1 cellular context compared by ENCODE assay signal in the genomic region with DNA sequence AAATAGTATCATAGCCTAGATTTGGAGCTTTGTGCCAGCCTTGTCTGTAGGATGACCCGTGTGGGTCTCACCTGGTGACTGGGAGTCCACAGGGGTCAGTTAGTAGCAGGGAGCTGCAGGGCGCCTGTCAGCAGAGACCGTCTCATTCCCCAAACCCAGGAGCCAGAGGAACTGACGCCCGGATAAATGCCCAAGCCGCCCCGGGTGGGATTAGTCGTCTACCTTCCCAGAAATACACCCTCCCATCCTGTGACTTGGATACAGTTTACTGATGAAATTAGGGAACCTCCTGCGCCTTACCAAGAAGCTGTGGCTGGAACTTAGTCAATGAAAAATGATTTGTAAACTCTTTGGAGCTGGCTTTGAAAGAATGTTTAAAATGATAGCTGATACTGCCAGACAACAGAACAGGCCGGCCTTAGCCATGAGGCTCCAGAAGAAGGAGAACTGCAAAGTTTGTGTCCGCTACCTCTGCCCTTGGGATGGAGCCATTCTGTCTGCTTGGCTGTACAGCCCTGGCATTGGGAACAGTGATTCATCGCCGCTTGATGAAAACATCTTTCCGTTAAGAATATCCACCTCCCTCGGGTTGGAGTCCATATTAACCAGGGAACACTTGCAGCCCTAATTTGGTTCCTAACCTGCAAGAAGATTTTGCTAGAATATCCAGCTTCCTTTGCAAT.
TF ChIP-seq lines count a peak whose summit lies in the region.

No MANE protein-coding gene starts in this region.

TF ChIP-seq in GM23338, 12 proteins besides CTCF, POLR2A, EP300 and RAD21:
- TF ChIP-seq, protein P1, sequence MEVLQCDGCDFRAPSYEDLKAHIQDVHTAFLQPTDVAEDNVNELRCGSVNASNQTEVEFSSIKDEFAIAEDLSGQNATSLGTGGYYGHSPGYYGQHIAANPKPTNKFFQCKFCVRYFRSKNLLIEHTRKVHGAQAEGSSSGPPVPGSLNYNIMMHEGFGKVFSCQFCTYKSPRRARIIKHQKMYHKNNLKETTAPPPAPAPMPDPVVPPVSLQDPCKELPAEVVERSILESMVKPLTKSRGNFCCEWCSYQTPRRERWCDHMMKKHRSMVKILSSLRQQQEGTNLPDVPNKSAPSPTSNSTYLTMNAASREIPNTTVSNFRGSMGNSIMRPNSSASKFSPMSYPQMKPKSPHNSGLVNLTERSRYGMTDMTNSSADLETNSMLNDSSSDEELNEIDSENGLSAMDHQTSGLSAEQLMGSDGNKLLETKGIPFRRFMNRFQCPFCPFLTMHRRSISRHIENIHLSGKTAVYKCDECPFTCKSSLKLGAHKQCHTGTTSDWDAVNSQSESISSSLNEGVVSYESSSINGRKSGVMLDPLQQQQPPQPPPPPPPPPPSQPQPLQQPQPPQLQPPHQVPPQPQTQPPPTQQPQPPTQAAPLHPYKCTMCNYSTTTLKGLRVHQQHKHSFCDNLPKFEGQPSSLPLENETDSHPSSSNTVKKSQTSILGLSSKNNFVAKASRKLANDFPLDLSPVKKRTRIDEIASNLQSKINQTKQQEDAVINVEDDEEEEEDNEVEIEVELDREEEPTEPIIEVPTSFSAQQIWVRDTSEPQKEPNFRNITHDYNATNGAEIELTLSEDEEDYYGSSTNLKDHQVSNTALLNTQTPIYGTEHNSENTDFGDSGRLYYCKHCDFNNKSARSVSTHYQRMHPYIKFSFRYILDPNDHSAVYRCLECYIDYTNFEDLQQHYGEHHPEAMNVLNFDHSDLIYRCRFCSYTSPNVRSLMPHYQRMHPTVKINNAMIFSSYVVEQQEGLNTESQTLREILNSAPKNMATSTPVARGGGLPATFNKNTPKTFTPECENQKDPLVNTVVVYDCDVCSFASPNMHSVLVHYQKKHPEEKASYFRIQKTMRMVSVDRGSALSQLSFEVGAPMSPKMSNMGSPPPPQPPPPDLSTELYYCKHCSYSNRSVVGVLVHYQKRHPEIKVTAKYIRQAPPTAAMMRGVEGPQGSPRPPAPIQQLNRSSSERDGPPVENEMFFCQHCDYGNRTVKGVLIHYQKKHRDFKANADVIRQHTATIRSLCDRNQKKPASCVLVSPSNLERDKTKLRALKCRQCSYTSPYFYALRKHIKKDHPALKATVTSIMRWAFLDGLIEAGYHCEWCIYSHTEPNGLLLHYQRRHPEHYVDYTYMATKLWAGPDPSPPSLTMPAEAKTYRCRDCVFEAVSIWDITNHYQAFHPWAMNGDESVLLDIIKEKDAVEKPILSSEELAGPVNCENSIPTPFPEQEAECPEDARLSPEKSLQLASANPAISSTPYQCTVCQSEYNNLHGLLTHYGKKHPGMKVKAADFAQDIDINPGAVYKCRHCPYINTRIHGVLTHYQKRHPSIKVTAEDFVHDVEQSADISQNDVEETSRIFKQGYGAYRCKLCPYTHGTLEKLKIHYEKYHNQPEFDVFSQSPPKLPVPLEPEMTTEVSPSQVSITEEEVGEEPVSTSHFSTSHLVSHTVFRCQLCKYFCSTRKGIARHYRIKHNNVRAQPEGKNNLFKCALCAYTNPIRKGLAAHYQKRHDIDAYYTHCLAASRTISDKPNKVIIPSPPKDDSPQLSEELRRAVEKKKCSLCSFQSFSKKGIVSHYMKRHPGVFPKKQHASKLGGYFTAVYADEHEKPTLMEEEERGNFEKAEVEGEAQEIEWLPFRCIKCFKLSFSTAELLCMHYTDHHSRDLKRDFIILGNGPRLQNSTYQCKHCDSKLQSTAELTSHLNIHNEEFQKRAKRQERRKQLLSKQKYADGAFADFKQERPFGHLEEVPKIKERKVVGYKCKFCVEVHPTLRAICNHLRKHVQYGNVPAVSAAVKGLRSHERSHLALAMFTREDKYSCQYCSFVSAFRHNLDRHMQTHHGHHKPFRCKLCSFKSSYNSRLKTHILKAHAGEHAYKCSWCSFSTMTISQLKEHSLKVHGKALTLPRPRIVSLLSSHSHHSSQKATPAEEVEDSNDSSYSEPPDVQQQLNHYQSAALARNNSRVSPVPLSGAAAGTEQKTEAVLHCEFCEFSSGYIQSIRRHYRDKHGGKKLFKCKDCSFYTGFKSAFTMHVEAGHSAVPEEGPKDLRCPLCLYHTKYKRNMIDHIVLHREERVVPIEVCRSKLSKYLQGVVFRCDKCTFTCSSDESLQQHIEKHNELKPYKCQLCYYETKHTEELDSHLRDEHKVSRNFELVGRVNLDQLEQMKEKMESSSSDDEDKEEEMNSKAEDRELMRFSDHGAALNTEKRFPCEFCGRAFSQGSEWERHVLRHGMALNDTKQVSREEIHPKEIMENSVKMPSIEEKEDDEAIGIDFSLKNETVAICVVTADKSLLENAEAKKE (CRISPR knock-in tag; IDR thresholded peaks at IDR 0.05): no peak
- TF ChIP-seq ZNF331 (CRISPR knock-in tag; IDR thresholded peaks at IDR 0.05; ENCODE audit: low read depth): no peak
- no peak for TF ChIP-seq STAT1 (IDR thresholded peaks at IDR 0.05; ENCODE audit: unreplicated experiment)
- no peak for TF ChIP-seq POLR2AphosphoS5 (IDR thresholded peaks at IDR 0.05; ENCODE audit: low read depth)
- no peak for TF ChIP-seq JUNB (IDR thresholded peaks at IDR 0.05; ENCODE audit: unreplicated experiment)
- TF ChIP-seq ZNF114 (CRISPR knock-in tag; IDR thresholded peaks at IDR 0.05): no peak
- no peak for TF ChIP-seq CREB1 (CRISPR knock-in tag; IDR thresholded peaks at IDR 0.05; ENCODE audit: low read depth)
- no peak for TF ChIP-seq EZH2 (IDR thresholded peaks at IDR 0.05; ENCODE audit: low read depth, unreplicated experiment)
- TF ChIP-seq NANOG (IDR thresholded peaks at IDR 0.05; ENCODE audit: borderline replicate concordance): no peak
- TF ChIP-seq, protein P2, sequence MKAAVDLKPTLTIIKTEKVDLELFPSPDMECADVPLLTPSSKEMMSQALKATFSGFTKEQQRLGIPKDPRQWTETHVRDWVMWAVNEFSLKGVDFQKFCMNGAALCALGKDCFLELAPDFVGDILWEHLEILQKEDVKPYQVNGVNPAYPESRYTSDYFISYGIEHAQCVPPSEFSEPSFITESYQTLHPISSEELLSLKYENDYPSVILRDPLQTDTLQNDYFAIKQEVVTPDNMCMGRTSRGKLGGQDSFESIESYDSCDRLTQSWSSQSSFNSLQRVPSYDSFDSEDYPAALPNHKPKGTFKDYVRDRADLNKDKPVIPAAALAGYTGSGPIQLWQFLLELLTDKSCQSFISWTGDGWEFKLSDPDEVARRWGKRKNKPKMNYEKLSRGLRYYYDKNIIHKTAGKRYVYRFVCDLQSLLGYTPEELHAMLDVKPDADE (IDR thresholded peaks at IDR 0.05): no peak
- TF ChIP-seq, protein P3, sequence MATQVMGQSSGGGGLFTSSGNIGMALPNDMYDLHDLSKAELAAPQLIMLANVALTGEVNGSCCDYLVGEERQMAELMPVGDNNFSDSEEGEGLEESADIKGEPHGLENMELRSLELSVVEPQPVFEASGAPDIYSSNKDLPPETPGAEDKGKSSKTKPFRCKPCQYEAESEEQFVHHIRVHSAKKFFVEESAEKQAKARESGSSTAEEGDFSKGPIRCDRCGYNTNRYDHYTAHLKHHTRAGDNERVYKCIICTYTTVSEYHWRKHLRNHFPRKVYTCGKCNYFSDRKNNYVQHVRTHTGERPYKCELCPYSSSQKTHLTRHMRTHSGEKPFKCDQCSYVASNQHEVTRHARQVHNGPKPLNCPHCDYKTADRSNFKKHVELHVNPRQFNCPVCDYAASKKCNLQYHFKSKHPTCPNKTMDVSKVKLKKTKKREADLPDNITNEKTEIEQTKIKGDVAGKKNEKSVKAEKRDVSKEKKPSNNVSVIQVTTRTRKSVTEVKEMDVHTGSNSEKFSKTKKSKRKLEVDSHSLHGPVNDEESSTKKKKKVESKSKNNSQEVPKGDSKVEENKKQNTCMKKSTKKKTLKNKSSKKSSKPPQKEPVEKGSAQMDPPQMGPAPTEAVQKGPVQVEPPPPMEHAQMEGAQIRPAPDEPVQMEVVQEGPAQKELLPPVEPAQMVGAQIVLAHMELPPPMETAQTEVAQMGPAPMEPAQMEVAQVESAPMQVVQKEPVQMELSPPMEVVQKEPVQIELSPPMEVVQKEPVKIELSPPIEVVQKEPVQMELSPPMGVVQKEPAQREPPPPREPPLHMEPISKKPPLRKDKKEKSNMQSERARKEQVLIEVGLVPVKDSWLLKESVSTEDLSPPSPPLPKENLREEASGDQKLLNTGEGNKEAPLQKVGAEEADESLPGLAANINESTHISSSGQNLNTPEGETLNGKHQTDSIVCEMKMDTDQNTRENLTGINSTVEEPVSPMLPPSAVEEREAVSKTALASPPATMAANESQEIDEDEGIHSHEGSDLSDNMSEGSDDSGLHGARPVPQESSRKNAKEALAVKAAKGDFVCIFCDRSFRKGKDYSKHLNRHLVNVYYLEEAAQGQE (IDR thresholded peaks at IDR 0.05; ENCODE audit: unreplicated experiment): no peak
- no peak for TF ChIP-seq EZH2phosphoT487 (IDR thresholded peaks at IDR 0.05; ENCODE audit: unreplicated experiment)
